1 cellular context compared by ENCODE assay signal in the genomic region with DNA sequence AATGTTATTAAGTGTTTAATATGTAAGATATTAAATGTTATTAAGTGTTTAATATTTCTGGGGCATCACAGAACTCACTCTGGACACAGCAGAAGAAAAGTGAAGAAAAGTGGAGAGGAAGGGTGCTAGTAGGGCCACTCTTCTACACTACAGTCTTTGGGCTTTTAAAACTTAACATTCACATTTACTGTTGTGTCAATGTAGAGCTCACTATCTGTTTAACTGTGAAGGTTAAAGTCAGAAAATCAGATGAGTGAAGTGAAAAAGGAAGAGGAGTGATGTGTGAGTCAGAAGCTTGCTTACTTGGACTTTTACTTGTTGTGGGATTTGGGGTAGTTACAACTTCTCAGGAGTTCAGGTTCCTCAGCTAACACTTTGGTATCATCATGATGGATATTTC.
TF ChIP-seq lines count a peak whose summit lies in the region.

No MANE protein-coding gene starts in this region.

TF ChIP-seq in K562, 482 proteins besides CTCF, POLR2A, EP300 and RAD21 (continued from another document):
- TF ChIP-seq, protein P1, sequence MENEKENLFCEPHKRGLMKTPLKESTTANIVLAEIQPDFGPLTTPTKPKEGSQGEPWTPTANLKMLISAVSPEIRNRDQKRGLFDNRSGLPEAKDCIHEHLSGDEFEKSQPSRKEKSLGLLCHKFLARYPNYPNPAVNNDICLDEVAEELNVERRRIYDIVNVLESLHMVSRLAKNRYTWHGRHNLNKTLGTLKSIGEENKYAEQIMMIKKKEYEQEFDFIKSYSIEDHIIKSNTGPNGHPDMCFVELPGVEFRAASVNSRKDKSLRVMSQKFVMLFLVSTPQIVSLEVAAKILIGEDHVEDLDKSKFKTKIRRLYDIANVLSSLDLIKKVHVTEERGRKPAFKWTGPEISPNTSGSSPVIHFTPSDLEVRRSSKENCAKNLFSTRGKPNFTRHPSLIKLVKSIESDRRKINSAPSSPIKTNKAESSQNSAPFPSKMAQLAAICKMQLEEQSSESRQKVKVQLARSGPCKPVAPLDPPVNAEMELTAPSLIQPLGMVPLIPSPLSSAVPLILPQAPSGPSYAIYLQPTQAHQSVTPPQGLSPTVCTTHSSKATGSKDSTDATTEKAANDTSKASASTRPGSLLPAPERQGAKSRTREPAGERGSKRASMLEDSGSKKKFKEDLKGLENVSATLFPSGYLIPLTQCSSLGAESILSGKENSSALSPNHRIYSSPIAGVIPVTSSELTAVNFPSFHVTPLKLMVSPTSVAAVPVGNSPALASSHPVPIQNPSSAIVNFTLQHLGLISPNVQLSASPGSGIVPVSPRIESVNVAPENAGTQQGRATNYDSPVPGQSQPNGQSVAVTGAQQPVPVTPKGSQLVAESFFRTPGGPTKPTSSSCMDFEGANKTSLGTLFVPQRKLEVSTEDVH (IDR thresholded peaks at IDR 0.05; ENCODE audit: low read depth, partially characterized antibody): no peak
- TF ChIP-seq SP1 (CRISPR knock-in tag; IDR thresholded peaks at IDR 0.05) (no peak), C11orf30 (IDR thresholded peaks at IDR 0.05; ENCODE audit: low read depth) (no peak), ZSCAN32 (CRISPR knock-in tag; IDR thresholded peaks at IDR 0.05) (no peak)
